In the genomic region with DNA sequence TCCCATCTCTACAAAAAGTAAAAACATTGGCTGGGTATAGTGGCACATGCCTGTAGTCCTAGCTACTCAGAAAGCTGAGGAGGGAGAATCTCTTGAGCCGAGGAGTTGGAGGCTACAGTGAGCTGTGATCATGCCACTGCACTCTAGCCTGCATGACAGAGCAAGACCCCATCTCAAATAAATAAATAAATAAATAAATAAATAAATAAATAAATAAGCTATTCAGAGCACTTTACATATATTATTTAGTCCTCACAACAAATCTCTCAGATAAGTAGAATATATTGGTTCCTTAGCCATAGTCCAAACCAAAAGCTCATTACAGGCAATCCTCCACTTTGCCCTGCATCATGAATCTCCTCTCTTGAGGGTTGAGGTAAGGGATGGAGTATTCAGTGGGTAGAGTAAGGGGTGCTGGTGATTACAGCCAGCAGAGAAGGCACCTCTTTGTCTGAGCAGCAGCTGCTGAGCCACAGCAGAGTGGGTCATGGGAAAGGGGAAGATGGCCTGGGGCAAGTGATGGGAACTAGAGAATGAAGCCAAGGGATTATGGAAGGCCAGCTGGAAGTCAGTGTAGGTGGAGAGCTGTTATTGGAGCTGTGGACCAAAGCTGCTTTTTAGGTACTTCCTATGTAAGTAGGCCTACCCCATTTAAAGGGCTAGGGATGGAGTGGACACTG, we compare ENCODE assay signal across 2 cellular contexts.
TF ChIP-seq lines count a peak whose summit lies in the region.

No MANE protein-coding gene starts in this region.

TF ChIP-seq in HEK293, 187 proteins besides CTCF, POLR2A, EP300 and RAD21 (continues in another document):
- TF ChIP-seq WT1 (tag by site-specific recombination; IDR thresholded peaks at IDR 0.05): no peak
- TF ChIP-seq, protein P1, sequence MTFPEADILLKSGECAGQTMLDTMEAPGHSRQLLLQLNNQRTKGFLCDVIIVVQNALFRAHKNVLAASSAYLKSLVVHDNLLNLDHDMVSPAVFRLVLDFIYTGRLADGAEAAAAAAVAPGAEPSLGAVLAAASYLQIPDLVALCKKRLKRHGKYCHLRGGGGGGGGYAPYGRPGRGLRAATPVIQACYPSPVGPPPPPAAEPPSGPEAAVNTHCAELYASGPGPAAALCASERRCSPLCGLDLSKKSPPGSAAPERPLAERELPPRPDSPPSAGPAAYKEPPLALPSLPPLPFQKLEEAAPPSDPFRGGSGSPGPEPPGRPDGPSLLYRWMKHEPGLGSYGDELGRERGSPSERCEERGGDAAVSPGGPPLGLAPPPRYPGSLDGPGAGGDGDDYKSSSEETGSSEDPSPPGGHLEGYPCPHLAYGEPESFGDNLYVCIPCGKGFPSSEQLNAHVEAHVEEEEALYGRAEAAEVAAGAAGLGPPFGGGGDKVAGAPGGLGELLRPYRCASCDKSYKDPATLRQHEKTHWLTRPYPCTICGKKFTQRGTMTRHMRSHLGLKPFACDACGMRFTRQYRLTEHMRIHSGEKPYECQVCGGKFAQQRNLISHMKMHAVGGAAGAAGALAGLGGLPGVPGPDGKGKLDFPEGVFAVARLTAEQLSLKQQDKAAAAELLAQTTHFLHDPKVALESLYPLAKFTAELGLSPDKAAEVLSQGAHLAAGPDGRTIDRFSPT (tag by site-specific recombination; IDR thresholded peaks at IDR 0.05): no peak
- no peak for TF ChIP-seq ZNF658 (tag by site-specific recombination; IDR thresholded peaks at IDR 0.05)
- TF ChIP-seq, protein P2, sequence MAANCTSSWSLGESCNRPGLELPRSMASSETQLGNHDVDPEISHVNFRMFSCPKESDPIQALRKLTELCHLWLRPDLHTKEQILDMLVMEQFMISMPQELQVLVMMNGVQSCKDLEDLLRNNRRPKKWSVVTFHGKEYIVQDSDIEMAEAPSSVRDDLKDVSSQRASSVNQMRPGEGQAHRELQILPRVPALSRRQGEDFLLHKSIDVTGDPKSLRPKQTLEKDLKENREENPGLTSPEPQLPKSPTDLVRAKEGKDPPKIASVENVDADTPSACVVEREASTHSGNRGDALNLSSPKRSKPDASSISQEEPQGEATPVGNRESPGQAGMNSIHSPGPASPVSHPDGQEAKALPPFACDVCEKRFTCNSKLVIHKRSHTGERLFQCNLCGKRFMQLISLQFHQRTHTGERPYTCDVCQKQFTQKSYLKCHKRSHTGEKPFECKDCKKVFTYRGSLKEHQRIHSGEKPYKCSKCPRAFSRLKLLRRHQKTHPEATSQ (tag by site-specific recombination; IDR thresholded peaks at IDR 0.05): no peak
- no peak for TF ChIP-seq TRIM28 (IDR thresholded peaks at IDR 0.05; ENCODE audit: borderline replicate concordance, low read length)
- peak; percentile 66; the same call in 1 of the 2 replicates for TF ChIP-seq ZNF394 (tag by site-specific recombination; IDR thresholded peaks at IDR 0.05; ENCODE audit: borderline replicate concordance)
- no peak for TF ChIP-seq ZNF610 (tag by site-specific recombination; IDR thresholded peaks at IDR 0.05; ENCODE audit: borderline replicate concordance)
- no peak for TF ChIP-seq SCRT2 (tag by site-specific recombination; IDR thresholded peaks at IDR 0.05)
- TF ChIP-seq ZFP41 (tag by site-specific recombination; IDR thresholded peaks at IDR 0.05; ENCODE audit: borderline replicate concordance): no peak
- TF ChIP-seq BCL11B (tag by site-specific recombination; IDR thresholded peaks at IDR 0.05; ENCODE audit: low read depth): no peak
- no peak for TF ChIP-seq ZNF501 (tag by site-specific recombination; IDR thresholded peaks at IDR 0.05)
- TF ChIP-seq, protein P3, sequence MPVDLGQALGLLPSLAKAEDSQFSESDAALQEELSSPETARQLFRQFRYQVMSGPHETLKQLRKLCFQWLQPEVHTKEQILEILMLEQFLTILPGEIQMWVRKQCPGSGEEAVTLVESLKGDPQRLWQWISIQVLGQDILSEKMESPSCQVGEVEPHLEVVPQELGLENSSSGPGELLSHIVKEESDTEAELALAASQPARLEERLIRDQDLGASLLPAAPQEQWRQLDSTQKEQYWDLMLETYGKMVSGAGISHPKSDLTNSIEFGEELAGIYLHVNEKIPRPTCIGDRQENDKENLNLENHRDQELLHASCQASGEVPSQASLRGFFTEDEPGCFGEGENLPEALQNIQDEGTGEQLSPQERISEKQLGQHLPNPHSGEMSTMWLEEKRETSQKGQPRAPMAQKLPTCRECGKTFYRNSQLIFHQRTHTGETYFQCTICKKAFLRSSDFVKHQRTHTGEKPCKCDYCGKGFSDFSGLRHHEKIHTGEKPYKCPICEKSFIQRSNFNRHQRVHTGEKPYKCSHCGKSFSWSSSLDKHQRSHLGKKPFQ (tag by site-specific recombination; IDR thresholded peaks at IDR 0.05): no peak
- no peak for TF ChIP-seq ZFHX2 (tag by site-specific recombination; conservative IDR thresholded peaks at IDR 0.05)
- no peak for TF ChIP-seq ZNF239 (tag by site-specific recombination; IDR thresholded peaks at IDR 0.05)
- TF ChIP-seq ZNF214 (tag by site-specific recombination; IDR thresholded peaks at IDR 0.05; ENCODE audit: borderline replicate concordance): no peak
- no peak for TF ChIP-seq ZFP69B (tag by site-specific recombination; IDR thresholded peaks at IDR 0.05)
- no peak for TF ChIP-seq MEIS1 (CRISPR knock-in tag; IDR thresholded peaks at IDR 0.05; ENCODE audit: borderline replicate concordance)
- TF ChIP-seq ZNF488 (tag by site-specific recombination; IDR thresholded peaks at IDR 0.05): no peak
- no peak for TF ChIP-seq ZNF280D (tag by site-specific recombination; IDR thresholded peaks at IDR 0.05)

TF ChIP-seq in H1, 55 proteins besides CTCF, POLR2A, EP300 and RAD21:
- TF ChIP-seq, protein P4, sequence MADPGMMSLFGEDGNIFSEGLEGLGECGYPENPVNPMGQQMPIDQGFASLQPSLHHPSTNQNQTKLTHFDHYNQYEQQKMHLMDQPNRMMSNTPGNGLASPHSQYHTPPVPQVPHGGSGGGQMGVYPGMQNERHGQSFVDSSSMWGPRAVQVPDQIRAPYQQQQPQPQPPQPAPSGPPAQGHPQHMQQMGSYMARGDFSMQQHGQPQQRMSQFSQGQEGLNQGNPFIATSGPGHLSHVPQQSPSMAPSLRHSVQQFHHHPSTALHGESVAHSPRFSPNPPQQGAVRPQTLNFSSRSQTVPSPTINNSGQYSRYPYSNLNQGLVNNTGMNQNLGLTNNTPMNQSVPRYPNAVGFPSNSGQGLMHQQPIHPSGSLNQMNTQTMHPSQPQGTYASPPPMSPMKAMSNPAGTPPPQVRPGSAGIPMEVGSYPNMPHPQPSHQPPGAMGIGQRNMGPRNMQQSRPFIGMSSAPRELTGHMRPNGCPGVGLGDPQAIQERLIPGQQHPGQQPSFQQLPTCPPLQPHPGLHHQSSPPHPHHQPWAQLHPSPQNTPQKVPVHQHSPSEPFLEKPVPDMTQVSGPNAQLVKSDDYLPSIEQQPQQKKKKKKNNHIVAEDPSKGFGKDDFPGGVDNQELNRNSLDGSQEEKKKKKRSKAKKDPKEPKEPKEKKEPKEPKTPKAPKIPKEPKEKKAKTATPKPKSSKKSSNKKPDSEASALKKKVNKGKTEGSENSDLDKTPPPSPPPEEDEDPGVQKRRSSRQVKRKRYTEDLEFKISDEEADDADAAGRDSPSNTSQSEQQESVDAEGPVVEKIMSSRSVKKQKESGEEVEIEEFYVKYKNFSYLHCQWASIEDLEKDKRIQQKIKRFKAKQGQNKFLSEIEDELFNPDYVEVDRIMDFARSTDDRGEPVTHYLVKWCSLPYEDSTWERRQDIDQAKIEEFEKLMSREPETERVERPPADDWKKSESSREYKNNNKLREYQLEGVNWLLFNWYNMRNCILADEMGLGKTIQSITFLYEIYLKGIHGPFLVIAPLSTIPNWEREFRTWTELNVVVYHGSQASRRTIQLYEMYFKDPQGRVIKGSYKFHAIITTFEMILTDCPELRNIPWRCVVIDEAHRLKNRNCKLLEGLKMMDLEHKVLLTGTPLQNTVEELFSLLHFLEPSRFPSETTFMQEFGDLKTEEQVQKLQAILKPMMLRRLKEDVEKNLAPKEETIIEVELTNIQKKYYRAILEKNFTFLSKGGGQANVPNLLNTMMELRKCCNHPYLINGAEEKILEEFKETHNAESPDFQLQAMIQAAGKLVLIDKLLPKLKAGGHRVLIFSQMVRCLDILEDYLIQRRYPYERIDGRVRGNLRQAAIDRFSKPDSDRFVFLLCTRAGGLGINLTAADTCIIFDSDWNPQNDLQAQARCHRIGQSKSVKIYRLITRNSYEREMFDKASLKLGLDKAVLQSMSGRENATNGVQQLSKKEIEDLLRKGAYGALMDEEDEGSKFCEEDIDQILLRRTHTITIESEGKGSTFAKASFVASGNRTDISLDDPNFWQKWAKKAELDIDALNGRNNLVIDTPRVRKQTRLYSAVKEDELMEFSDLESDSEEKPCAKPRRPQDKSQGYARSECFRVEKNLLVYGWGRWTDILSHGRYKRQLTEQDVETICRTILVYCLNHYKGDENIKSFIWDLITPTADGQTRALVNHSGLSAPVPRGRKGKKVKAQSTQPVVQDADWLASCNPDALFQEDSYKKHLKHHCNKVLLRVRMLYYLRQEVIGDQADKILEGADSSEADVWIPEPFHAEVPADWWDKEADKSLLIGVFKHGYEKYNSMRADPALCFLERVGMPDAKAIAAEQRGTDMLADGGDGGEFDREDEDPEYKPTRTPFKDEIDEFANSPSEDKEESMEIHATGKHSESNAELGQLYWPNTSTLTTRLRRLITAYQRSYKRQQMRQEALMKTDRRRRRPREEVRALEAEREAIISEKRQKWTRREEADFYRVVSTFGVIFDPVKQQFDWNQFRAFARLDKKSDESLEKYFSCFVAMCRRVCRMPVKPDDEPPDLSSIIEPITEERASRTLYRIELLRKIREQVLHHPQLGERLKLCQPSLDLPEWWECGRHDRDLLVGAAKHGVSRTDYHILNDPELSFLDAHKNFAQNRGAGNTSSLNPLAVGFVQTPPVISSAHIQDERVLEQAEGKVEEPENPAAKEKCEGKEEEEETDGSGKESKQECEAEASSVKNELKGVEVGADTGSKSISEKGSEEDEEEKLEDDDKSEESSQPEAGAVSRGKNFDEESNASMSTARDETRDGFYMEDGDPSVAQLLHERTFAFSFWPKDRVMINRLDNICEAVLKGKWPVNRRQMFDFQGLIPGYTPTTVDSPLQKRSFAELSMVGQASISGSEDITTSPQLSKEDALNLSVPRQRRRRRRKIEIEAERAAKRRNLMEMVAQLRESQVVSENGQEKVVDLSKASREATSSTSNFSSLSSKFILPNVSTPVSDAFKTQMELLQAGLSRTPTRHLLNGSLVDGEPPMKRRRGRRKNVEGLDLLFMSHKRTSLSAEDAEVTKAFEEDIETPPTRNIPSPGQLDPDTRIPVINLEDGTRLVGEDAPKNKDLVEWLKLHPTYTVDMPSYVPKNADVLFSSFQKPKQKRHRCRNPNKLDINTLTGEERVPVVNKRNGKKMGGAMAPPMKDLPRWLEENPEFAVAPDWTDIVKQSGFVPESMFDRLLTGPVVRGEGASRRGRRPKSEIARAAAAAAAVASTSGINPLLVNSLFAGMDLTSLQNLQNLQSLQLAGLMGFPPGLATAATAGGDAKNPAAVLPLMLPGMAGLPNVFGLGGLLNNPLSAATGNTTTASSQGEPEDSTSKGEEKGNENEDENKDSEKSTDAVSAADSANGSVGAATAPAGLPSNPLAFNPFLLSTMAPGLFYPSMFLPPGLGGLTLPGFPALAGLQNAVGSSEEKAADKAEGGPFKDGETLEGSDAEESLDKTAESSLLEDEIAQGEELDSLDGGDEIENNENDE (IDR thresholded peaks at IDR 0.05; ENCODE audit: insufficient replicate concordance, low read length): no peak
- TF ChIP-seq CBX5 (IDR thresholded peaks at IDR 0.05; ENCODE audit: low read depth, low read length) (no peak), GTF2F1 (IDR thresholded peaks at IDR 0.05; ENCODE audit: borderline replicate concordance, low read depth, low read length) (no peak), ZNF274 (IDR thresholded peaks at IDR 0.05; ENCODE audit: borderline replicate concordance, extremely low read depth, low read length) (no peak), TAF1 (IDR thresholded peaks at IDR 0.05; ENCODE audit: low read depth, low read length) (no peak), CEBPB (IDR thresholded peaks at IDR 0.05; ENCODE audit: low read depth, low read length) (no peak), SUZ12 (IDR thresholded peaks at IDR 0.05; ENCODE audit: low read length) (no peak), BCL11A (IDR thresholded peaks at IDR 0.05; ENCODE audit: low read depth in 2 of 2, low read length in 2 of 2) (no peak), CREB1 (IDR thresholded peaks at IDR 0.05) (no peak), MAFK (IDR thresholded peaks at IDR 0.05; ENCODE audit: low read depth, low read length) (no peak), NRF1 (IDR thresholded peaks at IDR 0.05; ENCODE audit: low read depth, low read length) (no peak), PHF8 (conservative IDR thresholded peaks at IDR 0.05; ENCODE audit: low read depth, low read length) (no peak), YY1 (IDR thresholded peaks at IDR 0.05; ENCODE audit: low read depth, low read length) (no peak), RBBP5 (IDR thresholded peaks at IDR 0.05; ENCODE audit: borderline replicate concordance, low read depth, low read length) (no peak), TCF12 (IDR thresholded peaks at IDR 0.05; ENCODE audit: low read depth, low read length) (no peak), TBP (IDR thresholded peaks at IDR 0.05; ENCODE audit: low read depth, low read length) (no peak), EGR1 (IDR thresholded peaks at IDR 0.05; ENCODE audit: borderline replicate concordance, low read depth, low read length) (no peak)
